Comparison of ENCODE assay signal across 8 cellular contexts in the genomic region with DNA sequence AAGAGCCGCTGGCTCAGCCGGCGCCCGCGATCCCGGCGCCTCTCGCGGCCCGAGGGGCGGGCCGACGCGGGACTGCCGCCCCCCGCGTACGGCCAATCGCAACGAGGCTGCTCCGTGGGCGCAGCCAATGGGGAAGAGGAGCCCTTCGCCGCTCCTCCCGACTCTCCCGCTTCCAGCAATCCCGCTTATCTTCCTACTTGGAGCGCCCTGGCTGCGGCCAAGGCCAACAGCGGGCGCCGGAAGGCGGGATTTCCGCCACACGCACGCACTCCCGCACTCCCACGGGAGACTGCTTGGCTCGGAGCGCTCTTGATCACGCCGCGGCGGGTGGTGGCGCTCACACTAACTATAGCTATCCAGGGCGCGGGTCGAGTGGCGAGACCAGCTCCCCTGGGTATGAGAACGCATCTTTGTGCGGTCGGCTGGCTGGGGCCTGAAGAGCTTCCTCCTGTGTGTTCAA. TPM values are rescaled to one million over a fixed set of nuclear protein-coding genes. Genes with fewer than 3 reads are reported as not detected.
A peak's percentile ranks its signal among the peaks of the same experiment; 100 is the strongest.
DNase-seq lines count a peak whose midpoint lies in the region; ATAC-seq, FAIRE-seq and TF ChIP-seq lines count a peak whose summit lies in the region.
"Not testable (repeated sequence)": the region's sequence is repeated elsewhere in the genome, so short reads cannot be mapped to it uniquely, and the experiment has no call there.

Gene HERC2, minus strand, starts transcription at position 51 of the 460 bp plus-strand sequence. CDS start 746 bp downstream, outside the sequence.

- TF ChIP-seq POLR2A in gastroesophageal sphincter (IDR thresholded peaks at IDR 0.05): not testable (repeated sequence)

- not testable (repeated sequence) for FAIRE-seq in bronchial epithelial cell (lab: Jason Lieb, UNC)

- ATAC-seq in gastroesophageal sphincter: not testable (repeated sequence)

- H3K4me2 ChIP-seq in DOHH2 (ENCODE audit: low read length): peak within 1 kb of the TSS; percentile 37; the same call in 1 of the 2 replicates

- intact Hi-C loops in activated CD4-positive, alpha-beta memory T cell treated with anti-CD3 and anti-CD28 coated beads for 36 hours (cut with micrococcal nuclease): not testable (repeated sequence)

- not testable (repeated sequence) for H3F3A ChIP-seq in DOHH2 (ENCODE audit: control insufficient read depth, insufficient read depth)

- peaks cover 12% of the 10 kb centered on the region for H3K36me3 ChIP-seq in DOHH2 (ENCODE audit: control insufficient read depth, low read length)
- H3K36me3 ChIP-seq in MG63; bronchial epithelial cell (ENCODE audit: control insufficient read depth, insufficient read depth, low read length); gastroesophageal sphincter: not testable (repeated sequence)

- H4K20me1 ChIP-seq in DOHH2 (ENCODE audit: control insufficient read depth, insufficient read depth, low read depth, low read length): not testable (repeated sequence)

- TF ChIP-seq CTCF in DOHH2 (IDR thresholded peaks at IDR 0.05; ENCODE audit: low read depth, low read length, poor library complexity, severe bottlenecking); bronchial epithelial cell (IDR thresholded peaks at IDR 0.05; ENCODE audit: insufficient read depth, low read length, severe bottlenecking); gastroesophageal sphincter (IDR thresholded peaks at IDR 0.05): not testable (repeated sequence)

- not testable (repeated sequence) for H3K36me3 Mint-ChIP-seq in activated CD4-positive, alpha-beta memory T cell treated with anti-CD3 and anti-CD28 coated beads for 36 hours

- not testable (repeated sequence) for H3K4me1 ChIP-seq in DOHH2 (ENCODE audit: control insufficient read depth, low read length); gastroesophageal sphincter

- TF ChIP-seq EP300 in gastroesophageal sphincter (IDR thresholded peaks at IDR 0.05): not testable (repeated sequence)

- not testable (repeated sequence) for DNase-seq in MG63; activated CD4-positive, alpha-beta memory T cell treated with anti-CD3 and anti-CD28 coated beads for 36 hours; bronchial epithelial cell (ENCODE audit: low read depth); lung microvascular endothelial cell (ENCODE audit: low read depth in 2 of 2); pulmonary artery endothelial cell (ENCODE audit: low read depth, low spot score); ureter (ENCODE audit: low spot score)

- H3K27ac ChIP-seq in DOHH2 (ENCODE audit: low read depth, low read length) (peak within 1 kb of the TSS; percentile 43; the same call in 1 of the 2 replicates), gastroesophageal sphincter (peak within 1 kb of the TSS in 3 of 4 donors; percentile 65 to 82 (median 66))

- peaks cover 25% of the 10 kb centered on the region for H3K79me2 ChIP-seq in DOHH2 (ENCODE audit: control insufficient read depth, low read length)

- H3K27me3 ChIP-seq in DOHH2 (ENCODE audit: control insufficient read depth, low read length); MG63; bronchial epithelial cell (ENCODE audit: control insufficient read depth, insufficient read depth, low read length); gastroesophageal sphincter: not testable (repeated sequence)

- H3K9me3 ChIP-seq in DOHH2 (ENCODE audit: control insufficient read depth, insufficient read depth, low read length); MG63; gastroesophageal sphincter: not testable (repeated sequence)

- H3K27ac Mint-ChIP-seq in activated CD4-positive, alpha-beta memory T cell treated with anti-CD3 and anti-CD28 coated beads for 36 hours: peak within 1 kb of the TSS; percentile 86

- not testable (repeated sequence) for H3K4me1 Mint-ChIP-seq in activated CD4-positive, alpha-beta memory T cell treated with anti-CD3 and anti-CD28 coated beads for 36 hours (ENCODE audit: low read depth)

- H3K4me3 ChIP-seq in DOHH2 (ENCODE audit: low read length) (peak within 1 kb of the TSS; percentile 61), MG63 (peak within 1 kb of the TSS; percentile 50), bronchial epithelial cell (ENCODE audit: low read depth, low read length) (peak within 1 kb of the TSS; percentile 27), gastroesophageal sphincter (peak within 1 kb of the TSS; percentile 29 to 44)

- CTCF ChIA-PET in activated CD4-positive, alpha-beta memory T cell treated with anti-CD3 and anti-CD28 coated beads for 36 hours (lab: Charles Lee): not testable (repeated sequence)

- H3K27me3 Mint-ChIP-seq in activated CD4-positive, alpha-beta memory T cell treated with anti-CD3 and anti-CD28 coated beads for 36 hours: not testable (repeated sequence)

- POLR2A ChIA-PET in activated CD4-positive, alpha-beta memory T cell treated with anti-CD3 and anti-CD28 coated beads for 36 hours (lab: Charles Lee): not testable (repeated sequence)

- peak within 1 kb of the TSS; percentile 96 for H3K4me3 Mint-ChIP-seq in activated CD4-positive, alpha-beta memory T cell treated with anti-CD3 and anti-CD28 coated beads for 36 hours

- not testable (repeated sequence) for H3K9me3 Mint-ChIP-seq in activated CD4-positive, alpha-beta memory T cell treated with anti-CD3 and anti-CD28 coated beads for 36 hours

- not testable (repeated sequence) for H3K9me2 ChIP-seq in DOHH2 (replicated peaks; ENCODE audit: control insufficient read depth, low read length)

- WGBS in gastroesophageal sphincter (ENCODE audit: low coverage in 1 of 2), 2 donors: no CpG with 5 or more reads among the region's 52 CpGs

RNA-seq across cellular contexts. Expression of gene HERC2, which starts in this region (rescaled TPM):
- total RNA-seq in MG63 (2014; rRNA removed; shearing (Covaris generic); ENCODE audit: low replicate concordance): 11.5 and 27.5 TPM in 2 replicates
- total RNA-seq in activated CD4-positive, alpha-beta memory T cell treated with anti-CD3 and anti-CD28 coated beads for 36 hours: 10 to 100 TPM; 30.4 to 33.7 TPM
- 22.6 and 29.2 TPM in 2 replicates for total RNA-seq in bronchial epithelial cell
- 10 to 100 TPM; 38.6 to 94.6 (median 56.1) TPM for total RNA-seq in gastroesophageal sphincter
- total RNA-seq in lung microvascular endothelial cell: 36.0 and 48.6 TPM in 2 replicates
- 62.4 and 84.9 TPM in 2 replicates for total RNA-seq in pulmonary artery endothelial cell
- 83.2 TPM for total RNA-seq in ureter
